ENCODE assay signal across 9 cellular contexts in the genomic region with DNA sequence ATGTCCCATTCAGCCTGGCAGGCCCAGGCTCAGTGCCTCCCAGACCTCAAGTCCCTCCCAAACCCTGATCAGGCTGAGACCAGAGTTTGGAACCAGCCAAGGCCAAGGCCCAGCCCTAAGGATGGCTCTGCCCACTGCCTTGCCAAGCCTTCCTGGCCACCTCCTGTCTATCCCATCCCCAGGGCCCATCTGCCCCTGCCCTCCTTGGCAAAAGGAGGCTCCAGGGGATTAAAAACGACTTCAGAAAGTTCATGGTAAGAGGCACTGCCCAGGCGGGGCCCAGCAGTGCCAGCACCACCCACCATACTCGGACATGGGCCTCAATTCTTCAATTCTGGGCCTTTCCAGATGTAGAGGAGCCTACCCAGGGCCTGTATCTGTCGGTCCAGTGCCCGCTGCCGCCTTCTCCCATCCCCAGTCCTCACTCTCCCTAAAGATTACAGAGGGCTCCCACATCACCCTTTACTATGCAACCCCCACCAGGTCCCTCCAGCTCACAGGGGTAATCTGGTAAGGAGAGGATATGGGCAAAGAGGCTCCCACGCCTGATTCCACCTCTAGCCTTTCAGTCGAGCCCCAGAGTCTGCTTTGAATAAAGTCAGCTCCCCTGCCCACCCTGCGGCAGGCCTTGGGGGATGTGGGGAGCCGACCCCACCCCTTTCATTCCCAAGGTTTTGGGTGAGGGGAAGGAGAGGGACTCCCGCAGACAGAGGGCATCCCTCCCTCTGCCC. TPM values are rescaled to one million over a fixed set of nuclear protein-coding genes. Genes with fewer than 3 reads are reported as not detected.
A peak's percentile ranks its signal among the peaks of the same experiment; 100 is the strongest.
DNase-seq lines count a peak whose midpoint lies in the region; ATAC-seq and TF ChIP-seq lines count a peak whose summit lies in the region.
"Had no signal": no experiment of that assay in that cellular context is flagged by ENCODE, and none has a peak within 500 bp of the region (broad histone marks: within the 10 kb centered on the region; RNA-seq: fewer than 3 reads in every experiment).

No MANE protein-coding gene starts in this region.

- peak; percentile 32 for ATAC-seq in Right ventricle myocardium superior (ENCODE audit: poor library complexity)

- no peak overlapping the region for H2BK12ac ChIP-seq in trophoblast cell (ENCODE audit: low read length)

- no CpG with 5 or more reads among the region's 11 CpGs for WGBS in trophoblast cell (ENCODE audit: extremely low coverage, insufficient coverage, insufficient read length)

- H2BK120ac ChIP-seq in trophoblast cell (ENCODE audit: insufficient read depth, low read length, poor library complexity), result peak overlapping the region; percentile 61

- intact Hi-C loops in Right ventricle myocardium superior (cut with DNase I), result no loop called here
- intact Hi-C loops in head of caudate nucleus (cut with DNase I), result no loop called here

- peaks cover 15% of the 10 kb centered on the region for H3K27me3 ChIP-seq in CD8-positive, alpha-beta memory T cell (ENCODE audit: insufficient read depth, low read length, poor library complexity, severe bottlenecking)
- H3K27me3 ChIP-seq in WERI-Rb-1 (ENCODE audit: insufficient read depth, low read depth, severe bottlenecking) (no peaks in the 10 kb centered on the region), trophoblast cell (ENCODE audit: insufficient read depth, low read length) (no peaks in the 10 kb centered on the region)

- H3K27ac Mint-ChIP-seq in CD8-positive, alpha-beta memory T cell, result peak overlapping the region in 1 of 8 donors; percentile 34

- TF ChIP-seq CTCF in WERI-Rb-1 (IDR thresholded peaks at IDR 0.05; ENCODE audit: low read depth, low read length), result no peak

- H3K27ac ChIP-seq in CD8-positive, alpha-beta memory T cell (ENCODE audit: low read depth, low read length), result no peak overlapping the region
- H3K27ac ChIP-seq in WERI-Rb-1 (no peak overlapping the region), trophoblast cell (ENCODE audit: low read depth, low read length) (no peak overlapping the region)

- H2BK5ac ChIP-seq in trophoblast cell (ENCODE audit: low read depth, low read length, poor library complexity), result no peak overlapping the region

- H3K79me1 ChIP-seq in trophoblast cell (ENCODE audit: low read length), result peaks cover 10% of the 10 kb centered on the region

- no peak for DNase-seq in CD8-positive, alpha-beta memory T cell
- DNase-seq in WERI-Rb-1, result no peak
- DNase-seq in Right ventricle myocardium superior, result no peak
- no peak for DNase-seq in trophoblast cell
- DNase-seq in head of caudate nucleus, result no peak
- DNase-seq in hippocampal formation (lab: John Stamatoyannopoulos, UW), result no peak
- no peak for DNase-seq in stimulated activated CD4-positive, alpha-beta T cell treated with anti-CD3 and anti-CD28 coated beads, Interleukin-12 subunit alpha, Interleukin-12 subunit beta, amount 100 ng/mL, for 4 hours
- DNase-seq in RPMI8226, result no peak
- DNase-seq: stimulated activated CD4-positive, alpha-beta T cell treated with anti-CD3 and anti-CD28 coated beads, Interleukin-4, amount 100 ng/mL, for 24 hours had no signal

- no peaks in the 10 kb centered on the region for H3K36me3 ChIP-seq in CD8-positive, alpha-beta memory T cell (ENCODE audit: insufficient read depth, low read length)
- no peaks in the 10 kb centered on the region for H3K36me3 ChIP-seq in WERI-Rb-1
- H3K36me3 ChIP-seq in trophoblast cell (ENCODE audit: control insufficient read depth in 1 of 2, insufficient read depth in 2 of 2, low read length in 2 of 2), result peaks cover 3% of the 10 kb centered on the region in 2 experiments

- peak overlapping the region; percentile 16 for H3K18ac ChIP-seq in trophoblast cell (ENCODE audit: low read length)

- H2AK5ac ChIP-seq in trophoblast cell (ENCODE audit: low read length), result no peak overlapping the region

- peak overlapping the region; percentile 79 for H3K4me2 ChIP-seq in trophoblast cell (ENCODE audit: low read length)

- H3K27me3 Mint-ChIP-seq in CD8-positive, alpha-beta memory T cell, result peaks cover 28 to 58% of the 10 kb centered on the region in 2 donors

- no peaks in the 10 kb centered on the region for H3K9me3 ChIP-seq in CD8-positive, alpha-beta memory T cell (ENCODE audit: low read length)
- H3K9me3 ChIP-seq in WERI-Rb-1 (ENCODE audit: severe bottlenecking) (no peaks in the 10 kb centered on the region), trophoblast cell (ENCODE audit: insufficient read depth, low read depth, low read length) (no peaks in the 10 kb centered on the region)

- H4K8ac ChIP-seq in trophoblast cell (ENCODE audit: low read depth, low read length), result no peak overlapping the region

- H2AFZ ChIP-seq in trophoblast cell (ENCODE audit: insufficient read depth, low read length, poor library complexity), result no peak overlapping the region

- no peak overlapping the region for H3K23ac ChIP-seq in trophoblast cell (ENCODE audit: low read length)

- no peaks in the 10 kb centered on the region for H3K36me3 Mint-ChIP-seq in CD8-positive, alpha-beta memory T cell

- H3K4me3 ChIP-seq in CD8-positive, alpha-beta memory T cell (ENCODE audit: low read length), result no peak overlapping the region
- peak overlapping the region; percentile 73 for H3K4me3 ChIP-seq in WERI-Rb-1 (ENCODE audit: low read depth, low read length)
- peak overlapping the region; percentile 84 for H3K4me3 ChIP-seq in trophoblast cell (ENCODE audit: low read depth, low read length)

- H3K4me1 Mint-ChIP-seq in CD8-positive, alpha-beta memory T cell, result peaks cover 4 to 20% (median 4%) of the 10 kb centered on the region in 3 donors

- H3K9ac ChIP-seq in trophoblast cell (ENCODE audit: low read length), result peak overlapping the region; percentile 50

- peak overlapping the region; percentile 59 for H4K91ac ChIP-seq in trophoblast cell (ENCODE audit: low read depth, low read length)

- H3K4me1 ChIP-seq in CD8-positive, alpha-beta memory T cell (ENCODE audit: insufficient read depth, low read length), result no peaks in the 10 kb centered on the region
- H3K4me1 ChIP-seq in trophoblast cell (ENCODE audit: control insufficient read depth in 1 of 2, insufficient read depth in 2 of 2, low read length in 2 of 2), result peaks cover 8 to 23% of the 10 kb centered on the region in 2 experiments

- H3K4me3 Mint-ChIP-seq in CD8-positive, alpha-beta memory T cell, result peak overlapping the region; percentile 21 to 80 (median 66)

- peak overlapping the region; percentile 85 for H3K14ac ChIP-seq in trophoblast cell (ENCODE audit: low read length)

- H3K9me3 Mint-ChIP-seq in CD8-positive, alpha-beta memory T cell, result no peaks in the 10 kb centered on the region

- H4K12ac ChIP-seq in trophoblast cell (ENCODE audit: low read depth, low read length), result peak overlapping the region; percentile 39

- CTCF ChIA-PET in CD8-positive, alpha-beta memory T cell (lab: Charles Lee), result no interaction called here

- peaks cover 12% of the 10 kb centered on the region for H3K79me2 ChIP-seq in trophoblast cell (ENCODE audit: control insufficient read depth, insufficient read depth, low read length, poor library complexity)

- peak overlapping the region; percentile 80 for H3K4ac ChIP-seq in trophoblast cell (ENCODE audit: low read depth, low read length)

- POLR2A ChIA-PET in CD8-positive, alpha-beta memory T cell (lab: Charles Lee), result no interaction called here

RNA-seq across cellular contexts. Expression of a gene that starts 0.9 kb away (rescaled TPM):
- under 1 TPM; 0.04 to 0.37 TPM for total RNA-seq in CD8-positive, alpha-beta memory T cell
- polyA plus RNA-seq in CD8-positive, alpha-beta memory T cell, result not detected
- 52.1 TPM for total RNA-seq in Right ventricle myocardium superior
- polyA plus RNA-seq in trophoblast cell (2013), result 20.9 and 22.1 TPM in 2 replicates

RNA-seq across cellular contexts. Expression of a gene that starts 30.3 kb away (rescaled TPM):
- 1 to 10 TPM; 6.3 to 6.6 TPM for total RNA-seq in CD8-positive, alpha-beta memory T cell
- polyA plus RNA-seq in CD8-positive, alpha-beta memory T cell, result 3.2 TPM
- total RNA-seq in Right ventricle myocardium superior, result 5.9 TPM
- polyA plus RNA-seq in trophoblast cell (2013), result 36.8 and 42.6 TPM in 2 replicates

Comparison
In these comparisons a context has a peak if more than half of its experiments do, and no peak if none do; other contexts are left out.
1. RNA of a gene that starts 0.9 kb away (total RNA-seq): 52.1 TPM in Right ventricle myocardium superior (single experiment); 0.04 to 0.37 TPM in CD8-positive, alpha-beta memory T cell; every median in the first group is over 10 times any median in the second.